In the genomic region with DNA sequence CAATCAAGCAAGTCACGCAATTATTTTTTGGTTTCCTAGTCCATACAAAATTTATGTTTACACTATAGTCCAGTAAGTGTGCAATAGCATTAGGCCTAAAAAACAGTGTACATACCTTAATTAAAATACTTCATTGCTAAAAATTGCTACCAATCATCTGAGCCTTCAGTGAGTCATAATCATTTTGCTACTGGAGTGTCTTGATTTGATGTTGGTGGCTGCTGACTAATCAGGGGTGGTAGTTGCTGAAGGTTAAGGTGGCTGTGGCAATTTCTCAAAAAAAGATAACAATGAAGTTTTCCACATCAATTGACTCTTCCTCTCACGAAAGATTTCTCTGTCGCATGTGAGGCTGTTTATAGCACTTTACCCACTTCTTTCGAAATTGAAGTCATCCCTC, we compare ENCODE assay signal across 15 cellular contexts.
DNase-seq lines count a peak whose midpoint lies in the region; ATAC-seq, FAIRE-seq and TF ChIP-seq lines count a peak whose summit lies in the region.
"Had no signal": no experiment of that assay in that cellular context is flagged by ENCODE, and none has a peak within 500 bp of the region (broad histone marks: within the 10 kb centered on the region; RNA-seq: fewer than 3 reads in every experiment).

No MANE protein-coding gene starts in this region.

- H3K36me3 ChIP-seq in small intestine (ENCODE audit: control insufficient read depth in 2 of 2, insufficient read depth in 2 of 2, low read length in 2 of 2) = no peaks in the 10 kb centered on the region

- WGBS in small intestine, 3 donors = 86 to 92% (median 88%) methylated on average over 4 of the region's 4 CpGs

- TF ChIP-seq CTCF in astrocyte of the spinal cord (IDR thresholded peaks at IDR 0.05; ENCODE audit: low read depth, low read length) (no peak), foreskin fibroblast (IDR thresholded peaks at IDR 0.05; ENCODE audit: low read depth, low read length) (no peak), GM10248 (IDR thresholded peaks at IDR 0.05; ENCODE audit: control extremely low read depth, extremely low read depth, low read depth, missing control alignments) (no peak)

- H3K4me3 ChIP-seq in astrocyte of the spinal cord (ENCODE audit: low read depth, low read length) (no peak overlapping the region), foreskin fibroblast (ENCODE audit: low read depth in 1 of 2, low read length in 2 of 2) (no peak overlapping the region), small intestine (ENCODE audit: low read depth in 1 of 2, low read length in 2 of 2) (no peak overlapping the region)
- H3K4me3 ChIP-seq: PC-9 had no signal

- CTCF ChIA-PET in GM10248 (lab: Yijun Ruan, JAX) = no interaction called here

- no peaks in the 10 kb centered on the region for H3K9me3 ChIP-seq in small intestine (ENCODE audit: control insufficient read depth, low read depth)

- H3K27me3 ChIP-seq in small intestine (ENCODE audit: control insufficient read depth in 2 of 2, insufficient read depth in 2 of 2, low read length in 2 of 2) = no peaks in the 10 kb centered on the region

- no peak for FAIRE-seq in small intestine (lab: Jason Lieb, UNC)

- no peaks in the 10 kb centered on the region for H3K4me1 ChIP-seq in small intestine (ENCODE audit: control insufficient read depth in 2 of 2, insufficient read depth in 1 of 2, low read depth in 1 of 2, low read length in 1 of 2)

- no peak overlapping the region for H3K27ac ChIP-seq in small intestine (ENCODE audit: low read depth in 1 of 2, low read length in 1 of 2)
- H3K27ac ChIP-seq: PC-9 had no signal

- no peak for ATAC-seq in GM18502 (IDR thresholded peaks at IDR 0.05; ENCODE audit: poor library complexity, unreplicated experiment)
- ATAC-seq: CD8-positive, alpha-beta T cell; HCT116 had no signal

- POLR2A ChIA-PET in GM10248 (lab: Yijun Ruan, JAX) = no interaction called here

- DNase-seq in EH (ENCODE audit: low read depth) = peak; percentile 49
- DNase-seq in M059J (ENCODE audit: low read depth) = peak; percentile 86
- peak; percentile 34 for DNase-seq in astrocyte of the spinal cord (ENCODE audit: low read depth, low spot score)
- peak; percentile 41 to 48 for DNase-seq in foreskin fibroblast
- DNase-seq in GF-D8 (lab: John Stamatoyannopoulos, UW) = no peak
- DNase-seq in small intestine = no peak
- DNase-seq in GM10248 (ENCODE audit: extremely low spot score) = no peak
- DNase-seq: CD8-positive, alpha-beta T cell; DND-41; NCI-H1092; NCI-H1694 treated with DMSO at 0.1 percent for 48 hours; NCI-H69 had no signal

- in situ Hi-C loops in astrocyte of the spinal cord (cut with HindIII; ENCODE audit: low sequenced_read_pairs) = no loop called here

Comparison
In these comparisons a context has a peak if more than half of its experiments do, and no peak if none do; other contexts are left out.
1. DNase-seq: peak in EH (single experiment), M059J (single experiment), astrocyte of the spinal cord (single experiment) and foreskin fibroblast (2 of 2); none in GF-D8 (single experiment), small intestine (single experiment) and GM10248 (single experiment).